Comparison of ENCODE assay signal across 18 cellular contexts in genomic region chrX:71617742-71618141, GRCh38. TPM values are rescaled to one million over a fixed set of nuclear protein-coding genes. Genes with fewer than 3 reads are reported as not detected.
DNase-seq lines count a peak whose midpoint lies in the region; ATAC-seq, FAIRE-seq and TF ChIP-seq lines count a peak whose summit lies in the region.
"Had no signal": no experiment of that assay in that cellular context is flagged by ENCODE, and none has a peak within 500 bp of the region (broad histone marks: within the 10 kb centered on the region; RNA-seq: fewer than 3 reads in every experiment).

No MANE protein-coding gene starts in this region.

- H3K4me1 Mint-ChIP-seq in CD4-positive, CD25-positive, alpha-beta regulatory T cell: peaks cover 5 to 73% (median 34%) of the 10 kb centered on the region in 4 donors
- peaks cover 56% of the 10 kb centered on the region for H3K4me1 Mint-ChIP-seq in activated T-helper 2 cell treated with anti-CD3 and anti-CD28 coated beads, Interferon-gamma antibody, Interleukin-2, Interleukin-4, amounts not matched to agents 10 μg/mL and 5 μg/mL and 100 μg/mL, durations not matched to agents 14 hours and 24 hours and 36 hours (ENCODE audit: low read depth)
- H3K4me1 Mint-ChIP-seq in naive thymus-derived CD4-positive, alpha-beta T cell: peaks cover 19 to 77% (median 57%) of the 10 kb centered on the region in 7 donors

- TF ChIP-seq CTCF in A673 (conservative IDR thresholded peaks at IDR 0.05; ENCODE audit: low read depth, low read length) (no peak), BE2C (IDR thresholded peaks at IDR 0.05; ENCODE audit: low read depth, low read length) (no peak)

- H3K27me3 Mint-ChIP-seq in CD4-positive, CD25-positive, alpha-beta regulatory T cell: no peaks in the 10 kb centered on the region
- H3K27me3 Mint-ChIP-seq in activated T-helper 2 cell treated with anti-CD3 and anti-CD28 coated beads, Interferon-gamma antibody, Interleukin-2, Interleukin-4, amounts not matched to agents 10 μg/mL and 5 μg/mL and 100 μg/mL, durations not matched to agents 14 hours and 24 hours and 36 hours (ENCODE audit: low read depth): no peaks in the 10 kb centered on the region
- H3K27me3 Mint-ChIP-seq in naive thymus-derived CD4-positive, alpha-beta T cell: no peaks in the 10 kb centered on the region

- H3K4me1 ChIP-seq in CD4-positive, CD25-positive, alpha-beta regulatory T cell (ENCODE audit: control insufficient read depth, insufficient read depth, low read length, poor library complexity, severe bottlenecking): peaks cover 47% of the 10 kb centered on the region
- peaks cover 29 to 34% of the 10 kb centered on the region in 2 donors for H3K4me1 ChIP-seq in naive thymus-derived CD4-positive, alpha-beta T cell (ENCODE audit: control insufficient read depth in 2 of 2, insufficient read depth in 2 of 2, low read length in 2 of 2)
- no peaks in the 10 kb centered on the region for H3K4me1 ChIP-seq in A673 (ENCODE audit: insufficient read depth, low read length, poor library complexity, severe bottlenecking)
- no peaks in the 10 kb centered on the region for H3K4me1 ChIP-seq in BE2C

- POLR2A ChIA-PET in naive thymus-derived CD4-positive, alpha-beta T cell (lab: Charles Lee): interaction anchor here (1.5 kb wide), 1 partner anchor 10 kb away, joined by 7 read pairs; no protein-coding TSS in a partner anchor
- POLR2A ChIA-PET in A673 (lab: Charles Lee; ENCODE audit: low non-redundant PET): no interaction called here

- peak overlapping the region; percentile 53 for H3K4me3 ChIP-seq in CD4-positive, CD25-positive, alpha-beta regulatory T cell (ENCODE audit: low read depth, low read length)
- H3K4me3 ChIP-seq in naive thymus-derived CD4-positive, alpha-beta T cell (ENCODE audit: low read length): peak overlapping the region; percentile 52
- H3K4me3 ChIP-seq in A673 (ENCODE audit: low read depth, low read length, poor library complexity, severe bottlenecking) (no peak overlapping the region), BE2C (ENCODE audit: low read depth, low read length) (no peak overlapping the region)

- no peaks in the 10 kb centered on the region for H3K9me3 ChIP-seq in CD4-positive, CD25-positive, alpha-beta regulatory T cell (ENCODE audit: control insufficient read depth in 2 of 2, low read length in 2 of 2)
- no peaks in the 10 kb centered on the region for H3K9me3 ChIP-seq in naive thymus-derived CD4-positive, alpha-beta T cell (ENCODE audit: control insufficient read depth in 2 of 3, low read length in 3 of 3)
- H3K9me3 ChIP-seq in A673 (ENCODE audit: low read depth, low read length, poor library complexity, severe bottlenecking): no peaks in the 10 kb centered on the region
- H3K9me3 ChIP-seq in BE2C: no peaks in the 10 kb centered on the region

- DNase-seq in CD4-positive, CD25-positive, alpha-beta regulatory T cell: no peak
- DNase-seq in GM12891 (ENCODE audit: insufficient read length, low spot score) (no peak), T-helper 9 cell (no peak), A673 (ENCODE audit: low spot score) (no peak), BE2C (no peak)
- no peak for DNase-seq in activated T-helper 2 cell treated with anti-CD3 and anti-CD28 coated beads, Interferon-gamma antibody, Interleukin-2, Interleukin-4, amounts not matched to agents 10 μg/mL and 5 μg/mL and 100 μg/mL, durations not matched to agents 14 hours and 24 hours and 36 hours (ENCODE audit: low spot score)
- DNase-seq in naive thymus-derived CD4-positive, alpha-beta T cell: no peak
- DNase-seq: NCI-H1417, NCI-H510A treated with DMSO at 0.1 percent for 48 hours had no signal

- H3K27ac Mint-ChIP-seq in CD4-positive, CD25-positive, alpha-beta regulatory T cell: peak overlapping the region; percentile 86 to 89 (median 88)
- peak overlapping the region; percentile 95 for H3K27ac Mint-ChIP-seq in activated T-helper 2 cell treated with anti-CD3 and anti-CD28 coated beads, Interferon-gamma antibody, Interleukin-2, Interleukin-4, amounts not matched to agents 10 μg/mL and 5 μg/mL and 100 μg/mL, durations not matched to agents 14 hours and 24 hours and 36 hours
- peak overlapping the region in 6 of 9 donors; percentile 11 to 92 (median 66) for H3K27ac Mint-ChIP-seq in naive thymus-derived CD4-positive, alpha-beta T cell
- H3K27ac Mint-ChIP-seq: nephron had no signal

- peaks cover 14% of the 10 kb centered on the region for H3K36me3 ChIP-seq in CD4-positive, CD25-positive, alpha-beta regulatory T cell (ENCODE audit: control insufficient read depth, insufficient read depth, low read length)
- peaks cover 0 to 14% (median 0%) of the 10 kb centered on the region in 3 experiments for H3K36me3 ChIP-seq in naive thymus-derived CD4-positive, alpha-beta T cell (ENCODE audit: control insufficient read depth in 2 of 3, insufficient read depth in 3 of 3, low read length in 3 of 3)
- H3K36me3 ChIP-seq in A673 (ENCODE audit: insufficient read depth, low read length, poor library complexity, severe bottlenecking) (no peaks in the 10 kb centered on the region), BE2C (no peaks in the 10 kb centered on the region)

- FAIRE-seq in GM12891 (lab: Jason Lieb, UNC): peak; percentile 41
- FAIRE-seq: endothelial cell of umbilical vein, G401.6, TTC549 had no signal

- peak overlapping the region; percentile 76 for H3K27ac ChIP-seq in CD4-positive, CD25-positive, alpha-beta regulatory T cell (ENCODE audit: insufficient read depth, low read length, poor library complexity, severe bottlenecking)
- peak overlapping the region; percentile 9 for H3K27ac ChIP-seq in naive thymus-derived CD4-positive, alpha-beta T cell (ENCODE audit: low read depth, low read length)
- no peak overlapping the region for H3K27ac ChIP-seq in A673 (ENCODE audit: low read depth, low read length, poor library complexity, severe bottlenecking)

- H3K9me3 Mint-ChIP-seq in CD4-positive, CD25-positive, alpha-beta regulatory T cell: no peaks in the 10 kb centered on the region
- H3K9me3 Mint-ChIP-seq in activated T-helper 2 cell treated with anti-CD3 and anti-CD28 coated beads, Interferon-gamma antibody, Interleukin-2, Interleukin-4, amounts not matched to agents 10 μg/mL and 5 μg/mL and 100 μg/mL, durations not matched to agents 14 hours and 24 hours and 36 hours: no peaks in the 10 kb centered on the region
- H3K9me3 Mint-ChIP-seq in naive thymus-derived CD4-positive, alpha-beta T cell: no peaks in the 10 kb centered on the region

- intact Hi-C loops in activated T-helper 2 cell treated with anti-CD3 and anti-CD28 coated beads, Interferon-gamma antibody, Interleukin-2, Interleukin-4, amounts not matched to agents 10 μg/mL and 5 μg/mL and 100 μg/mL, durations not matched to agents 14 hours and 24 hours and 36 hours (cut with micrococcal nuclease): loop anchor here (1.0 to 2.0 kb wide), 3 partner anchors 35 to 85 kb away; no protein-coding TSS in a partner anchor
- intact Hi-C loops in naive thymus-derived CD4-positive, alpha-beta T cell (cut with micrococcal nuclease): loop anchor here (1.0 to 2.0 kb wide), 4 partner anchors 8 to 85 kb away; partner anchors contain the start of gene OGT (in 1 of the 2)
- intact Hi-C loops in A673 (cut with micrococcal nuclease; ENCODE audit: unreplicated experiment): no loop called here

- no peak for TF ChIP-seq POLR2A in GM12891 (IDR thresholded peaks at IDR 0.05; ENCODE audit: low read depth, low read length)

- H3K4me3 Mint-ChIP-seq in CD4-positive, CD25-positive, alpha-beta regulatory T cell: peak overlapping the region; percentile 77 to 91 (median 87)
- peak overlapping the region; percentile 79 for H3K4me3 Mint-ChIP-seq in activated T-helper 2 cell treated with anti-CD3 and anti-CD28 coated beads, Interferon-gamma antibody, Interleukin-2, Interleukin-4, amounts not matched to agents 10 μg/mL and 5 μg/mL and 100 μg/mL, durations not matched to agents 14 hours and 24 hours and 36 hours (ENCODE audit: low read depth)
- H3K4me3 Mint-ChIP-seq in naive thymus-derived CD4-positive, alpha-beta T cell: peak overlapping the region in 9 of 10 donors; percentile 39 to 92 (median 64)
- H3K4me3 Mint-ChIP-seq: nephron had no signal

- CTCF ChIA-PET in naive thymus-derived CD4-positive, alpha-beta T cell (lab: Charles Lee): no interaction called here
- CTCF ChIA-PET in A673 (lab: Charles Lee): no interaction called here

- no TSS peak for BruUV-seq in A673 (replicated peaks; lab: Mats Ljungman, UMichigan)

- peaks cover 21% of the 10 kb centered on the region for H3K36me3 Mint-ChIP-seq in CD4-positive, CD25-positive, alpha-beta regulatory T cell
- peaks cover 41% of the 10 kb centered on the region for H3K36me3 Mint-ChIP-seq in activated T-helper 2 cell treated with anti-CD3 and anti-CD28 coated beads, Interferon-gamma antibody, Interleukin-2, Interleukin-4, amounts not matched to agents 10 μg/mL and 5 μg/mL and 100 μg/mL, durations not matched to agents 14 hours and 24 hours and 36 hours (ENCODE audit: low read depth)
- H3K36me3 Mint-ChIP-seq in naive thymus-derived CD4-positive, alpha-beta T cell: peaks cover 0 to 31% (median 8%) of the 10 kb centered on the region in 5 donors

- H3K27me3 ChIP-seq in CD4-positive, CD25-positive, alpha-beta regulatory T cell (ENCODE audit: control insufficient read depth, insufficient read depth, low read length): no peaks in the 10 kb centered on the region
- H3K27me3 ChIP-seq in naive thymus-derived CD4-positive, alpha-beta T cell (ENCODE audit: control insufficient read depth in 2 of 2, insufficient read depth in 2 of 2, low read length in 2 of 2): no peaks in the 10 kb centered on the region
- H3K27me3 ChIP-seq in A673 (replicated peaks; ENCODE audit: insufficient read depth, low read depth, low read length, poor library complexity): no peaks in the 10 kb centered on the region
- no peaks in the 10 kb centered on the region for H3K27me3 ChIP-seq in BE2C

- no peak for ATAC-seq in CD4-positive, CD25-positive, alpha-beta regulatory T cell (ENCODE audit: low read depth in 2 of 2)
- no peak for ATAC-seq in naive thymus-derived CD4-positive, alpha-beta T cell
- ATAC-seq in GM18909 (IDR thresholded peaks at IDR 0.05; ENCODE audit: poor library complexity, unreplicated experiment): no peak
- ATAC-seq: Right ventricle myocardium inferior had no signal

RNA-seq across cellular contexts. Expression of gene CXCR3, which starts 0.6 kb away (rescaled TPM):
- total RNA-seq in CD4-positive, CD25-positive, alpha-beta regulatory T cell: 31.9 TPM
- 100 to 1,000 TPM in 1 of 4 donors, 10 to 100 TPM in 3; 69.3 to 111 (median 85.9) TPM for polyA plus RNA-seq in CD4-positive, CD25-positive, alpha-beta regulatory T cell
- polyA plus RNA-seq in GM12891 (2012; ENCODE audit: low read depth, missing spikeins): 10.0 TPM
- 11.1 and 11.4 TPM in 2 replicates for total RNA-seq in activated T-helper 2 cell treated with anti-CD3 and anti-CD28 coated beads, Interferon-gamma antibody, Interleukin-2, Interleukin-4, amounts not matched to agents 10 μg/mL and 5 μg/mL and 100 μg/mL, durations not matched to agents 14 hours and 24 hours and 36 hours
- 10 to 100 TPM in 1 of 5 experiments, 1 to 10 TPM in 4; 1.1 to 70.5 (median 1.5) TPM for total RNA-seq in naive thymus-derived CD4-positive, alpha-beta T cell
- 1 to 10 TPM in 1 of 2 donors, under 1 TPM in 1; 0.84 to 1.5 TPM for polyA plus RNA-seq in naive thymus-derived CD4-positive, alpha-beta T cell
- total RNA-seq in A673 (2021): not detected in 2 replicates
- not detected for polyA plus RNA-seq in BE2C (2012; ENCODE audit: insufficient read depth, insufficient read length, low read depth)
- total RNA-seq: endothelial cell of umbilical vein, kidney epithelial cell, renal cortical epithelial cell had no signal
- polyA plus RNA-seq: BJ, endothelial cell of umbilical vein had no signal

RNA-seq across cellular contexts. Expression of gene GCNA, which starts 39.5 kb away (rescaled TPM):
- 3.7 TPM for total RNA-seq in CD4-positive, CD25-positive, alpha-beta regulatory T cell
- under 1 TPM; 0.20 to 0.65 (median 0.49) TPM for polyA plus RNA-seq in CD4-positive, CD25-positive, alpha-beta regulatory T cell
- polyA plus RNA-seq in GM12891 (2012; ENCODE audit: low read depth, missing spikeins): 0.58 TPM
- total RNA-seq in activated T-helper 2 cell treated with anti-CD3 and anti-CD28 coated beads, Interferon-gamma antibody, Interleukin-2, Interleukin-4, amounts not matched to agents 10 μg/mL and 5 μg/mL and 100 μg/mL, durations not matched to agents 14 hours and 24 hours and 36 hours: 3.4 and 3.5 TPM in 2 replicates
- 10 to 100 TPM in 2 of 5 experiments, 1 to 10 TPM in 3; 2.5 to 14.7 (median 6.4) TPM for total RNA-seq in naive thymus-derived CD4-positive, alpha-beta T cell
- polyA plus RNA-seq in naive thymus-derived CD4-positive, alpha-beta T cell: under 1 TPM; 0.08 to 0.84 TPM
- total RNA-seq in A673 (2021): 1.8 and 3.0 TPM in 2 replicates
- polyA plus RNA-seq in BE2C (2012; ENCODE audit: insufficient read depth, insufficient read length, low read depth): 1.7 TPM

Comparison
In these comparisons a context has a peak if more than half of its experiments do, and no peak if none do; other contexts are left out.
1. H3K4me3 ChIP-seq: peak in CD4-positive, CD25-positive, alpha-beta regulatory T cell (single experiment) and naive thymus-derived CD4-positive, alpha-beta T cell (single experiment); none in A673 (single experiment) and BE2C (single experiment).
2. Peak in every context shown above with its lines, with median percentiles within 50 percentile points of each other: H3K27ac Mint-ChIP-seq and H3K4me3 Mint-ChIP-seq.